ENCODE assay signal across 25 cellular contexts in the genomic region with DNA sequence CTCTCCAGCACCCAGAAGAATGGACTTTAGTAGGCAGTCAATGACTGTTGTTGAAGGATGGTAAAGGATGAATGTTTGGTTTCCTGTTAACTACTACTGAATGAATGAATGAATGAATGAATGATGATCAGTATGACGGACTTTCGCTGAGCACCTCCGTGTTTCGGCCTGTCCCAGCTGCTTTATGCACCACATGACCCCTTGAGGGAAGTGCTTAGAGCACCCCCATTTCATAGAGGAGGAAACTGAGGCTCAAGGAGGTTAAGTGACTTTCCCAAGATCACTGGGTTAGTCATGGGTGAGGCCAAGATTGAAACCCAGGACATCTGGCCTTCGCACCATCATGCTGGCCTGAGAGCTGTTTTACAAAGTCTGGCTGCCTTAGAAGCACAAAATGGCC. TPM values are rescaled to one million over a fixed set of nuclear protein-coding genes. Genes with fewer than 3 reads are reported as not detected.
DNase-seq lines count a peak whose midpoint lies in the region; ATAC-seq, FAIRE-seq and TF ChIP-seq lines count a peak whose summit lies in the region.
"Had no signal": no experiment of that assay in that cellular context is flagged by ENCODE, and none has a peak within 500 bp of the region (broad histone marks: within the 10 kb centered on the region; RNA-seq: fewer than 3 reads in every experiment).

No MANE protein-coding gene starts in this region.

- no peaks in the 10 kb centered on the region for H3K36me3 Mint-ChIP-seq in GM23338 (ENCODE audit: low read depth)
- H3K36me3 Mint-ChIP-seq: CD14-positive monocyte; CD8-positive, alpha-beta memory T cell had no signal

- DNase-seq in HepG2 (ENCODE audit: low spot score) (no peak), right lobe of liver (no peak), K562 (ENCODE audit: extremely low read depth in 1 of 4, low spot score in 3 of 4) (no peak), lower lobe of right lung (peak; percentile 3), Ammon's horn (ENCODE audit: low spot score) (no peak), GM23338 (ENCODE audit: low spot score) (no peak)
- no peak for DNase-seq in activated CD4-positive, alpha-beta T cell treated with anti-CD3 and anti-CD28 coated beads for 48 hours
- DNase-seq: BE2C; CD4-positive, alpha-beta T cell; CD8-positive, alpha-beta memory T cell; DMS 273 treated with DMSO at 0.1 percent for 48 hours; DMS79; EL; GDM1; GOT3 had no signal

- no peak overlapping the region for H3K4me3 Mint-ChIP-seq in GM23338
- H3K4me3 Mint-ChIP-seq: CD14-positive monocyte; CD4-positive, alpha-beta T cell; CD8-positive, alpha-beta memory T cell had no signal

- intact Hi-C loops in HepG2 (cut with micrococcal nuclease; ENCODE audit: unreplicated experiment) (no loop called here), right lobe of liver (cut with DNase I) (no loop called here), K562 (cut with micrococcal nuclease) (no loop called here), lower lobe of right lung (cut with DNase I) (no loop called here)

- H3K9me2 ChIP-seq in GM23338 (ENCODE audit: insufficient read depth), result no peaks in the 10 kb centered on the region

- no peak for TF ChIP-seq POLR2A in HepG2 (IDR thresholded peaks at IDR 0.05; ENCODE audit: insufficient read depth in 1 of 2, low read depth in 2 of 2, low read length in 2 of 2)
- no peak for TF ChIP-seq POLR2A in right lobe of liver (IDR thresholded peaks at IDR 0.05)
- no peak for TF ChIP-seq POLR2A in K562 (conservative IDR thresholded peaks at IDR 0.05)

- no peaks in the 10 kb centered on the region for H3K36me3 ChIP-seq in HepG2 (replicated peaks in 1 of 2; ENCODE audit: control insufficient read depth in 1 of 2, insufficient read depth in 2 of 2, low read length in 2 of 2)
- no peaks in the 10 kb centered on the region for H3K36me3 ChIP-seq in right lobe of liver
- H3K36me3 ChIP-seq in K562 (ENCODE audit: control insufficient read depth, insufficient read depth, low read length), result no peaks in the 10 kb centered on the region
- H3K36me3 ChIP-seq in lower lobe of right lung, result no peaks in the 10 kb centered on the region
- no peaks in the 10 kb centered on the region for H3K36me3 ChIP-seq in GM23338 (ENCODE audit: insufficient read depth)
- H3K36me3 ChIP-seq: BE2C; BLaER1 treated with 17β-estradiol and CSF1 and Interleukin-3, amounts not matched to agents 10 nM and 100 nM; HAP-1 had no signal

- CTCF ChIA-PET in HepG2 (lab: Yijun Ruan, JAX; ENCODE audit: low intra/inter-chr PET ratio, low total read pairs), result no interaction called here
- CTCF ChIA-PET in K562 (lab: Yijun Ruan, JAX; ENCODE audit: low intra/inter-chr PET ratio), result no interaction called here

- peaks cover 5% of the 10 kb centered on the region for H3K27me3 Mint-ChIP-seq in GM23338 (ENCODE audit: insufficient read depth, low read depth, poor library complexity)

- H3K9me3 ChIP-seq in HepG2 (ENCODE audit: low read length), result no peaks in the 10 kb centered on the region
- no peaks in the 10 kb centered on the region for H3K9me3 ChIP-seq in right lobe of liver
- H3K9me3 ChIP-seq in K562 (replicated peaks; ENCODE audit: control insufficient read depth, insufficient read depth, low read depth, low read length), result no peaks in the 10 kb centered on the region
- no peaks in the 10 kb centered on the region for H3K9me3 ChIP-seq in lower lobe of right lung
- H3K9me3 ChIP-seq: BE2C; BLaER1 treated with 17β-estradiol and CSF1 and Interleukin-3, amounts not matched to agents 10 nM and 100 nM; HAP-1 had no signal

- H3K4me3 ChIP-seq in HepG2 (replicated peaks in 1 of 3; ENCODE audit: insufficient read depth in 1 of 3, low read depth in 2 of 3, low read length in 3 of 3) (no peak overlapping the region), right lobe of liver (no peak overlapping the region), K562 (no peak overlapping the region), lower lobe of right lung (no peak overlapping the region), GM23338 (no peak overlapping the region)
- H3K4me3 ChIP-seq: BLaER1 treated with 17β-estradiol and CSF1 and Interleukin-3, amounts not matched to agents 10 nM and 100 nM; HAP-1 had no signal

- H4K20me1 ChIP-seq in HepG2 (ENCODE audit: insufficient read depth, low read length), result no peaks in the 10 kb centered on the region
- H4K20me1 ChIP-seq in K562 (replicated peaks; ENCODE audit: control insufficient read depth, insufficient read depth, low read length), result peaks cover 13% of the 10 kb centered on the region; the same call in 1 of the 2 replicates
- no peaks in the 10 kb centered on the region for H4K20me1 ChIP-seq in GM23338 (replicated peaks; ENCODE audit: insufficient read depth)
- H4K20me1 ChIP-seq: BLaER1 treated with 17β-estradiol and CSF1 and Interleukin-3, amounts not matched to agents 10 nM and 100 nM had no signal

- FAIRE-seq in HepG2 (lab: Jason Lieb, UNC) (no peak), K562 (lab: Jason Lieb, UNC) (no peak)
- FAIRE-seq: A204.1, D721Med, GM12891, GM18507, H54 had no signal

- no peak overlapping the region for H3K27ac ChIP-seq in HepG2 (ENCODE audit: extremely low read length, insufficient read depth, low read length)
- no peak overlapping the region for H3K27ac ChIP-seq in right lobe of liver
- H3K27ac ChIP-seq in K562 (ENCODE audit: extremely low read depth, low read depth, low read length), result no peak overlapping the region
- no peak overlapping the region for H3K27ac ChIP-seq in lower lobe of right lung
- no peak overlapping the region for H3K27ac ChIP-seq in GM23338 (ENCODE audit: low read depth)
- H3K27ac ChIP-seq: 22Rv1; BLaER1 treated with 17β-estradiol and CSF1 and Interleukin-3, amounts not matched to agents 10 nM and 100 nM had no signal

- no peak overlapping the region for H3K27ac Mint-ChIP-seq in GM23338
- H3K27ac Mint-ChIP-seq: CD4-positive, alpha-beta T cell had no signal

- POLR2A ChIA-PET in HepG2 (lab: Yijun Ruan, JAX) (no interaction called here), K562 (lab: Yijun Ruan, JAX) (no interaction called here)

- TF ChIP-seq CTCF in HepG2 (CRISPR knock-in tag; IDR thresholded peaks at IDR 0.05), result no peak
- no peak for TF ChIP-seq CTCF in right lobe of liver (IDR thresholded peaks at IDR 0.05)
- TF ChIP-seq CTCF in K562 (IDR thresholded peaks at IDR 0.05 in 2 of 3, conservative IDR thresholded peaks at IDR 0.05 in 1 of 3; ENCODE audit: insufficient read depth in 2 of 3, low read depth in 1 of 3, low read length in 3 of 3), result no peak
- TF ChIP-seq CTCF in lower lobe of right lung (IDR thresholded peaks at IDR 0.05), result no peak
- TF ChIP-seq CTCF in GM23338 (conservative IDR thresholded peaks at IDR 0.05; ENCODE audit: low read depth in 2 of 2), result no peak

- H3K9me1 ChIP-seq in K562 (ENCODE audit: control insufficient read depth, insufficient read depth, low read length), result no peaks in the 10 kb centered on the region

- H3K27me3 ChIP-seq in HepG2 (ENCODE audit: control insufficient read depth in 1 of 2, insufficient read depth in 2 of 2, low read length in 2 of 2) (peaks cover 0 to 80% of the 10 kb centered on the region in 2 experiments; a peak in 4 of 5 replicates), right lobe of liver (no peaks in the 10 kb centered on the region), K562 (ENCODE audit: control insufficient read depth in 2 of 2, insufficient read depth in 2 of 2, low read length in 2 of 2) (peaks cover 37 to 62% of the 10 kb centered on the region in 2 experiments), lower lobe of right lung (ENCODE audit: low read depth) (no peaks in the 10 kb centered on the region), GM23338 (ENCODE audit: insufficient read depth) (no peaks in the 10 kb centered on the region)
- H3K27me3 ChIP-seq: BE2C; BLaER1 treated with 17β-estradiol and CSF1 and Interleukin-3, amounts not matched to agents 10 nM and 100 nM had no signal

- peaks cover 8% of the 10 kb centered on the region; the same call in 2 of the 3 replicates for H3K4me1 Mint-ChIP-seq in GM23338
- H3K4me1 Mint-ChIP-seq: CD14-positive monocyte; CD8-positive, alpha-beta memory T cell had no signal

- BruUV-seq in HepG2 (replicated peaks; lab: Mats Ljungman, UMichigan) (no TSS peak), K562 (replicated peaks; lab: Mats Ljungman, UMichigan) (no TSS peak)

- no peak overlapping the region for H3K9ac ChIP-seq in HepG2 (ENCODE audit: insufficient read depth, low read depth, low read length)
- no peak overlapping the region for H3K9ac ChIP-seq in K562 (ENCODE audit: insufficient read depth in 1 of 2, low read depth in 2 of 2, low read length in 2 of 2)
- H3K9ac ChIP-seq: BLaER1 treated with 17β-estradiol and CSF1 and Interleukin-3, amounts not matched to agents 10 nM and 100 nM had no signal

- TF ChIP-seq EP300 in HepG2 (IDR thresholded peaks at IDR 0.05; ENCODE audit: low read depth in 2 of 2, low read length in 2 of 2) (no peak), HepG2 (CRISPR knock-in tag; IDR thresholded peaks at IDR 0.05; ENCODE audit: borderline replicate concordance) (no peak), K562 (IDR thresholded peaks at IDR 0.05; ENCODE audit: low read length) (no peak)

- H3K9me3 Mint-ChIP-seq in GM23338, result no peaks in the 10 kb centered on the region
- H3K9me3 Mint-ChIP-seq: CD4-positive, alpha-beta T cell; CD8-positive, alpha-beta memory T cell had no signal

- no peak for ATAC-seq in HepG2
- no peak for ATAC-seq in right lobe of liver
- no peak for ATAC-seq in K562
- no peak for ATAC-seq in lower lobe of right lung
- ATAC-seq in GM23338, result no peak

- in situ Hi-C loops in HepG2 (cut with HindIII; ENCODE audit: extremely low pct_ligation_motif_present, low pct_unique_long_range_greater_than_20kb) (no loop called here), K562 (cut with MboI) (no loop called here)

- H2AFZ ChIP-seq in HepG2 (ENCODE audit: low read length) (no peak overlapping the region), K562 (ENCODE audit: low read depth, low read length) (no peak overlapping the region), GM23338 (no peak overlapping the region)

- H3K79me2 ChIP-seq in HepG2 (ENCODE audit: insufficient read depth, low read length) (no peaks in the 10 kb centered on the region), K562 (ENCODE audit: control insufficient read depth, insufficient read depth, low read length) (no peaks in the 10 kb centered on the region), GM23338 (replicated peaks; ENCODE audit: insufficient read depth) (no peaks in the 10 kb centered on the region)

- no peak for TF ChIP-seq RAD21 in HepG2 (CRISPR knock-in tag; IDR thresholded peaks at IDR 0.05)
- no peak for TF ChIP-seq RAD21 in K562 (CRISPR knock-in tag; conservative IDR thresholded peaks at IDR 0.05 in 1 of 2, IDR thresholded peaks at IDR 0.05 in 1 of 2)

- H3K4me2 ChIP-seq in HepG2 (ENCODE audit: low read depth, low read length) (no peak overlapping the region), K562 (ENCODE audit: insufficient read depth, low read length) (no peak overlapping the region), GM23338 (no peak overlapping the region)
- H3K4me2 ChIP-seq: BLaER1 treated with 17β-estradiol and CSF1 and Interleukin-3, amounts not matched to agents 10 nM and 100 nM had no signal

- no peaks in the 10 kb centered on the region for H3F3A ChIP-seq in GM23338 (replicated peaks; ENCODE audit: low read depth)

- WGBS in HepG2 (ENCODE audit: low lambda C conversion rate), result 7% methylated on average over 5 of the region's 5 CpGs
- 72% methylated on average over 5 of the region's 5 CpGs for WGBS in right lobe of liver (ENCODE audit: insufficient coverage, low coverage, low lambda C conversion rate, missing lambda C conversion rate)
- 3% methylated on average over 5 of the region's 5 CpGs for WGBS in K562 (ENCODE audit: insufficient coverage, low coverage, missing lambda C conversion rate)

- H3K4me1 ChIP-seq in HepG2 (ENCODE audit: insufficient read depth, low read length) (peaks cover 4% of the 10 kb centered on the region; the same call in 1 of the 2 replicates), right lobe of liver (no peaks in the 10 kb centered on the region), K562 (replicated peaks in 1 of 2; ENCODE audit: control insufficient read depth in 2 of 2, insufficient read depth in 2 of 2, low read length in 2 of 2) (peaks cover 8 to 21% of the 10 kb centered on the region in 2 experiments), lower lobe of right lung (peaks cover 2% of the 10 kb centered on the region), GM23338 (ENCODE audit: insufficient read depth) (peaks cover 2% of the 10 kb centered on the region)
- H3K4me1 ChIP-seq: HAP-1 had no signal

RNA-seq across cellular contexts. Expression of a gene that starts 6.8 kb away (rescaled TPM):
- total RNA-seq in HepG2 (2016; rRNA removed; fragmentation: Illumina TruSeq; extraction: Trizol), result not detected in 2 replicates
- total RNA-seq in HepG2 (2016; cell fraction: cytosol; rRNA removed; fragmentation: Illumina TruSeq; extraction: Trizol; ENCODE audit: low read depth), result not detected in 2 replicates
- total RNA-seq in HepG2 (2016; cell fraction: insoluble cytoplasmic fraction; rRNA removed; fragmentation: Illumina TruSeq; extraction: Trizol), result not detected in 2 replicates
- not detected in 2 replicates for total RNA-seq in HepG2 (2016; cell fraction: membrane; rRNA removed; fragmentation: Illumina TruSeq; extraction: Trizol)
- total RNA-seq in HepG2 (2016; cell fraction: nucleus; rRNA removed; fragmentation: Illumina TruSeq; extraction: Trizol), result not detected in 2 replicates
- not detected in 2 replicates for polyA plus RNA-seq in HepG2 (2011; rRNA removed)
- not detected in 2 replicates for polyA plus RNA-seq in HepG2 (2011; cell fraction: cytosol; rRNA removed)
- not detected in 2 replicates for polyA plus RNA-seq in HepG2 (2011; cell fraction: nucleus; rRNA removed)
- not detected in 2 replicates for polyA plus RNA-seq in HepG2 (2012)
- not detected in 2 replicates for polyA plus RNA-seq in HepG2 (2016; cell fraction: cytosol; fragmentation: Illumina TruSeq; extraction: Trizol; ENCODE audit: low read depth)
- polyA plus RNA-seq in HepG2 (2016; cell fraction: insoluble cytoplasmic fraction; fragmentation: Illumina TruSeq; extraction: Trizol; ENCODE audit: low read depth), result not detected in 2 replicates
- polyA plus RNA-seq in HepG2 (2016; cell fraction: membrane; fragmentation: Illumina TruSeq; extraction: Trizol; ENCODE audit: low read depth), result not detected in 2 replicates
- polyA plus RNA-seq in HepG2 (2016; cell fraction: nucleus; fragmentation: Illumina TruSeq; extraction: Trizol; ENCODE audit: insufficient read depth, low read depth), result not detected in 2 replicates
- polyA minus RNA-seq in HepG2 (2011; rRNA and poly(A)+ RNA removed; ENCODE audit: low replicate concordance), result 0.02 TPM in 1 of 2 replicates, not detected in the other
- polyA minus RNA-seq in HepG2 (2011; cell fraction: cytosol; rRNA and poly(A)+ RNA removed), result not detected in 2 replicates
- not detected in 2 replicates for polyA minus RNA-seq in HepG2 (2011; cell fraction: nucleus; rRNA and poly(A)+ RNA removed)
- total RNA-seq in right lobe of liver, result not detected
- not detected in 2 replicates for total RNA-seq in K562 (2011; cell fraction: chromatin; rRNA removed; ENCODE audit: low replicate concordance)
- total RNA-seq in K562 (2011; cell fraction: nucleolus; rRNA removed), result not detected in 2 replicates
- total RNA-seq in K562 (2011; cell fraction: nucleoplasm; rRNA removed), result not detected in 2 replicates
- total RNA-seq in K562 (2014; rRNA removed), result not detected in 2 replicates
- not detected in 2 replicates for total RNA-seq in K562 (2014; rRNA removed; fragmentation: Illumina TruSeq; extraction: Trizol)
- not detected in 2 replicates for total RNA-seq in K562 (2015; rRNA removed; fragmentation: Illumina TruSeq; extraction: Trizol)
- total RNA-seq in K562 (2021), result not detected in 2 replicates
- not detected in 2 replicates for polyA plus RNA-seq in K562 (2011; rRNA removed)
- not detected in 2 replicates for polyA plus RNA-seq in K562 (2011; cell fraction: cytosol; rRNA removed)
- polyA plus RNA-seq in K562 (2011; cell fraction: nucleus; rRNA removed), result not detected in 2 replicates
- not detected in 2 replicates for polyA plus RNA-seq in K562 (2012)
- not detected in 2 replicates for polyA plus RNA-seq in K562 (2014; fragmentation: Illumina TruSeq; extraction: Trizol)
- not detected for polyA plus RNA-seq in K562 (2014; fragmentation: Nextera tagmentation; extraction: Ambion mirVana)
- not detected in 2 replicates for polyA plus RNA-seq in K562 (2014; rRNA removed)
- polyA minus RNA-seq in K562 (2011; rRNA and poly(A)+ RNA removed), result not detected in 2 replicates
- not detected in 2 replicates for polyA minus RNA-seq in K562 (2011; cell fraction: cytosol; rRNA and poly(A)+ RNA removed)
- not detected in 2 replicates for polyA minus RNA-seq in K562 (2011; cell fraction: nucleus; rRNA and poly(A)+ RNA removed)
- total RNA-seq in lower lobe of right lung, result not detected
- 0.07 TPM in 1 of 2 replicates, not detected in the other for total RNA-seq in GM23338 (2014; rRNA removed; shearing (Covaris generic))
- not detected in 2 replicates for polyA plus RNA-seq in GM23338 (2016; fragmentation: Nextera tagmentation; extraction: Ambion mirVana)
- total RNA-seq: CD4-positive, alpha-beta T cell; CD8-positive, alpha-beta memory T cell had no signal
- polyA plus RNA-seq: AG04450; CD14-positive monocyte; CD8-positive, alpha-beta memory T cell had no signal

RNA-seq across cellular contexts. Expression of a gene that starts 42.0 kb away (rescaled TPM):
- total RNA-seq in HepG2 (2016; rRNA removed; fragmentation: Illumina TruSeq; extraction: Trizol), result not detected in 2 replicates
- not detected in 2 replicates for total RNA-seq in HepG2 (2016; cell fraction: cytosol; rRNA removed; fragmentation: Illumina TruSeq; extraction: Trizol; ENCODE audit: low read depth)
- not detected in 2 replicates for total RNA-seq in HepG2 (2016; cell fraction: insoluble cytoplasmic fraction; rRNA removed; fragmentation: Illumina TruSeq; extraction: Trizol)
- not detected in 2 replicates for total RNA-seq in HepG2 (2016; cell fraction: membrane; rRNA removed; fragmentation: Illumina TruSeq; extraction: Trizol)
- total RNA-seq in HepG2 (2016; cell fraction: nucleus; rRNA removed; fragmentation: Illumina TruSeq; extraction: Trizol), result not detected in 2 replicates
- not detected in 2 replicates for polyA plus RNA-seq in HepG2 (2011; rRNA removed)
- 0.03 TPM in 1 of 2 replicates, not detected in the other for polyA plus RNA-seq in HepG2 (2011; cell fraction: cytosol; rRNA removed)
- not detected in 2 replicates for polyA plus RNA-seq in HepG2 (2011; cell fraction: nucleus; rRNA removed)
- not detected in 2 replicates for polyA plus RNA-seq in HepG2 (2012)
- polyA plus RNA-seq in HepG2 (2016; cell fraction: cytosol; fragmentation: Illumina TruSeq; extraction: Trizol; ENCODE audit: low read depth), result not detected in 2 replicates
- polyA plus RNA-seq in HepG2 (2016; cell fraction: insoluble cytoplasmic fraction; fragmentation: Illumina TruSeq; extraction: Trizol; ENCODE audit: low read depth), result not detected in 2 replicates
- polyA plus RNA-seq in HepG2 (2016; cell fraction: membrane; fragmentation: Illumina TruSeq; extraction: Trizol; ENCODE audit: low read depth), result not detected in 2 replicates
- polyA plus RNA-seq in HepG2 (2016; cell fraction: nucleus; fragmentation: Illumina TruSeq; extraction: Trizol; ENCODE audit: insufficient read depth, low read depth), result not detected in 2 replicates
- not detected in 2 replicates for polyA minus RNA-seq in HepG2 (2011; rRNA and poly(A)+ RNA removed; ENCODE audit: low replicate concordance)
- not detected in 2 replicates for polyA minus RNA-seq in HepG2 (2011; cell fraction: cytosol; rRNA and poly(A)+ RNA removed)
- not detected in 2 replicates for polyA minus RNA-seq in HepG2 (2011; cell fraction: nucleus; rRNA and poly(A)+ RNA removed)
- 1 to 10 TPM in 1 of 6 experiments, under 1 TPM in 1, not detected in 4; 0.87 to 1.0 TPM for total RNA-seq in right lobe of liver
- total RNA-seq in K562 (2011; cell fraction: chromatin; rRNA removed; ENCODE audit: low replicate concordance), result not detected in 2 replicates
- not detected in 2 replicates for total RNA-seq in K562 (2011; cell fraction: nucleolus; rRNA removed)
- total RNA-seq in K562 (2011; cell fraction: nucleoplasm; rRNA removed), result not detected in 2 replicates
- total RNA-seq in K562 (2014; rRNA removed), result not detected in 2 replicates
- not detected in 2 replicates for total RNA-seq in K562 (2014; rRNA removed; fragmentation: Illumina TruSeq; extraction: Trizol)
- not detected in 2 replicates for total RNA-seq in K562 (2015; rRNA removed; fragmentation: Illumina TruSeq; extraction: Trizol)
- total RNA-seq in K562 (2021), result not detected in 2 replicates
- polyA plus RNA-seq in K562 (2011; rRNA removed), result not detected in 2 replicates
- polyA plus RNA-seq in K562 (2011; cell fraction: cytosol; rRNA removed), result not detected in 2 replicates
- polyA plus RNA-seq in K562 (2011; cell fraction: nucleus; rRNA removed), result not detected in 2 replicates
- not detected in 2 replicates for polyA plus RNA-seq in K562 (2012)
- polyA plus RNA-seq in K562 (2014; fragmentation: Illumina TruSeq; extraction: Trizol), result not detected in 2 replicates
- not detected for polyA plus RNA-seq in K562 (2014; fragmentation: Nextera tagmentation; extraction: Ambion mirVana)
- polyA plus RNA-seq in K562 (2014; rRNA removed), result 0.07 TPM in 1 of 2 replicates, not detected in the other
- polyA minus RNA-seq in K562 (2011; rRNA and poly(A)+ RNA removed), result not detected in 2 replicates
- not detected in 2 replicates for polyA minus RNA-seq in K562 (2011; cell fraction: cytosol; rRNA and poly(A)+ RNA removed)
- not detected in 2 replicates for polyA minus RNA-seq in K562 (2011; cell fraction: nucleus; rRNA and poly(A)+ RNA removed)
- total RNA-seq in lower lobe of right lung, result not detected
- total RNA-seq in GM23338 (2014; rRNA removed; shearing (Covaris generic)), result 1.5 and 4.5 TPM in 2 replicates
- 1.1 and 1.6 TPM in 2 replicates for polyA plus RNA-seq in GM23338 (2016; fragmentation: Nextera tagmentation; extraction: Ambion mirVana)
- polyA plus RNA-seq: AG04450; CD14-positive monocyte; CD8-positive, alpha-beta memory T cell had no signal

RNA-seq across cellular contexts. Expression of a gene that starts 46.1 kb away (rescaled TPM):
- total RNA-seq in HepG2 (2016; rRNA removed; fragmentation: Illumina TruSeq; extraction: Trizol) (8.3 and 15.6 TPM in 2 replicates), right lobe of liver (10 to 100 TPM; 11.0 to 28.3 (median 19.3) TPM), K562 (2014; rRNA removed) (26.2 and 43.0 TPM in 2 replicates), K562 (2014; rRNA removed; fragmentation: Illumina TruSeq; extraction: Trizol) (7.9 and 9.8 TPM in 2 replicates), K562 (2015; rRNA removed; fragmentation: Illumina TruSeq; extraction: Trizol) (22.3 and 23.0 TPM in 2 replicates), K562 (2021) (46.6 and 55.0 TPM in 2 replicates), lower lobe of right lung (60.6 TPM)
- total RNA-seq in HepG2 (2016; cell fraction: cytosol; rRNA removed; fragmentation: Illumina TruSeq; extraction: Trizol; ENCODE audit: low read depth), result 9.0 and 11.9 TPM in 2 replicates
- 5.7 and 17.7 TPM in 2 replicates for total RNA-seq in HepG2 (2016; cell fraction: insoluble cytoplasmic fraction; rRNA removed; fragmentation: Illumina TruSeq; extraction: Trizol)
- total RNA-seq in HepG2 (2016; cell fraction: membrane; rRNA removed; fragmentation: Illumina TruSeq; extraction: Trizol), result 9.2 and 10.3 TPM in 2 replicates
- 33.5 and 39.8 TPM in 2 replicates for total RNA-seq in HepG2 (2016; cell fraction: nucleus; rRNA removed; fragmentation: Illumina TruSeq; extraction: Trizol)
- polyA plus RNA-seq in HepG2 (2011; rRNA removed) (20.8 and 25.2 TPM in 2 replicates), K562 (2011; rRNA removed) (16.7 and 31.2 TPM in 2 replicates), K562 (2014; fragmentation: Illumina TruSeq; extraction: Trizol) (21.0 and 35.4 TPM in 2 replicates), K562 (2014; fragmentation: Nextera tagmentation; extraction: Ambion mirVana) (1 to 10 TPM; 1.5 TPM), K562 (2014; rRNA removed) (64.8 and 74.8 TPM in 2 replicates), GM23338 (2016; fragmentation: Nextera tagmentation; extraction: Ambion mirVana) (37.2 and 39.1 TPM in 2 replicates)
- polyA plus RNA-seq in HepG2 (2011; cell fraction: cytosol; rRNA removed), result 6.5 and 8.8 TPM in 2 replicates
- polyA plus RNA-seq in HepG2 (2011; cell fraction: nucleus; rRNA removed), result 318 and 424 TPM in 2 replicates
- 24.5 and 34.3 TPM in 2 replicates for polyA plus RNA-seq in HepG2 (2012)
- 1.1 and 1.7 TPM in 2 replicates for polyA plus RNA-seq in HepG2 (2016; cell fraction: cytosol; fragmentation: Illumina TruSeq; extraction: Trizol; ENCODE audit: low read depth)
- 9.1 and 13.0 TPM in 2 replicates for polyA plus RNA-seq in HepG2 (2016; cell fraction: insoluble cytoplasmic fraction; fragmentation: Illumina TruSeq; extraction: Trizol; ENCODE audit: low read depth)
- 1.9 and 2.6 TPM in 2 replicates for polyA plus RNA-seq in HepG2 (2016; cell fraction: membrane; fragmentation: Illumina TruSeq; extraction: Trizol; ENCODE audit: low read depth)
- polyA plus RNA-seq in HepG2 (2016; cell fraction: nucleus; fragmentation: Illumina TruSeq; extraction: Trizol; ENCODE audit: insufficient read depth, low read depth), result 119 and 132 TPM in 2 replicates
- polyA minus RNA-seq in HepG2 (2011; rRNA and poly(A)+ RNA removed; ENCODE audit: low replicate concordance), result 40.8 and 57.1 TPM in 2 replicates
- 4.0 and 5.1 TPM in 2 replicates for polyA minus RNA-seq in HepG2 (2011; cell fraction: cytosol; rRNA and poly(A)+ RNA removed)
- polyA minus RNA-seq in HepG2 (2011; cell fraction: nucleus; rRNA and poly(A)+ RNA removed), result 62.5 and 75.1 TPM in 2 replicates
- 116 and 351 TPM in 2 replicates for total RNA-seq in K562 (2011; cell fraction: chromatin; rRNA removed; ENCODE audit: low replicate concordance)
- 244 and 250 TPM in 2 replicates for total RNA-seq in K562 (2011; cell fraction: nucleolus; rRNA removed)
- 152 and 153 TPM in 2 replicates for total RNA-seq in K562 (2011; cell fraction: nucleoplasm; rRNA removed)
- 19.9 and 24.5 TPM in 2 replicates for polyA plus RNA-seq in K562 (2011; cell fraction: cytosol; rRNA removed)
- 377 and 587 TPM in 2 replicates for polyA plus RNA-seq in K562 (2011; cell fraction: nucleus; rRNA removed)
- polyA plus RNA-seq in K562 (2012), result 49.7 and 55.2 TPM in 2 replicates
- polyA minus RNA-seq in K562 (2011; rRNA and poly(A)+ RNA removed), result 15.9 and 16.8 TPM in 2 replicates
- 12.5 and 15.9 TPM in 2 replicates for polyA minus RNA-seq in K562 (2011; cell fraction: cytosol; rRNA and poly(A)+ RNA removed)
- 100 and 102 TPM in 2 replicates for polyA minus RNA-seq in K562 (2011; cell fraction: nucleus; rRNA and poly(A)+ RNA removed)
- total RNA-seq in GM23338 (2014; rRNA removed; shearing (Covaris generic)), result 51.9 and 57.4 TPM in 2 replicates
